Comparison of ENCODE assay signal across 8 cellular contexts in the genomic region with DNA sequence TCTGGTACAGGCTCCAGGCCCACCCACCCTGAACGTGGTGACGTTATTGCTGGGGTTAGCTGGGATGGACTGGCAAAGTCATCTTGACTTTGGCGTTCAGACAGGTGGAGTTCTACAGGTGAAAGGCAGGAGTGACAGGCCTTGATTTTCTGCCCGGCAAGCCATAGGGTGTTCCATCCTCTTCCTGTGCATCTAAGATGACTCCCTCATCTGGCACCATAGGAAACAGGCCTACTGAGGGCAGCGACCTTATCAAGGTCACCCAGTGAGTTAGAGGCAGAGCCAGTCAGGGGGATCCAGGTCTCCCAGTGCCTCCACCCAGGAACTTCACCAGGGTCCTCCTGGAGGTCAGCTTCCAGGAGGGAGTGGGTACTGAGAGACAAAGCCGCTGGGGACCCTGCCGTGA. TPM values are rescaled to one million over a fixed set of nuclear protein-coding genes. Genes with fewer than 3 reads are reported as not detected.
DNase-seq lines count a peak whose midpoint lies in the region; ATAC-seq and TF ChIP-seq lines count a peak whose summit lies in the region.

No MANE protein-coding gene starts in this region.

- H3K9me3 ChIP-seq in mucosa of stomach (ENCODE audit: control insufficient read depth, low read length): no peaks in the 10 kb centered on the region

- no peaks in the 10 kb centered on the region for H3K36me3 Mint-ChIP-seq in IgD-negative memory B cell

- ATAC-seq in GM18861 (IDR thresholded peaks at IDR 0.05; ENCODE audit: unreplicated experiment) (no peak), GM18511 (IDR thresholded peaks at IDR 0.05; ENCODE audit: unreplicated experiment) (no peak)

- no peaks in the 10 kb centered on the region for H3K27me3 Mint-ChIP-seq in IgD-negative memory B cell

- no peak for TF ChIP-seq CTCF in 22Rv1 (IDR thresholded peaks at IDR 0.05)

- H3K27ac ChIP-seq in 22Rv1: peak overlapping the region; percentile 95
- peak overlapping the region; percentile 83 for H3K27ac ChIP-seq in caudate nucleus (ENCODE audit: low read depth, low read length)

- H3K9me3 Mint-ChIP-seq in IgD-negative memory B cell: no peaks in the 10 kb centered on the region

- H3K27me3 ChIP-seq in mucosa of stomach (ENCODE audit: control insufficient read depth, insufficient read depth, low read length): no peaks in the 10 kb centered on the region

- H3K4me1 Mint-ChIP-seq in IgD-negative memory B cell: peaks cover 17 to 40% (median 24%) of the 10 kb centered on the region in 3 donors

- H3K36me3 ChIP-seq in mucosa of stomach (ENCODE audit: control insufficient read depth, insufficient read depth, low read length): no peaks in the 10 kb centered on the region

- no peak overlapping the region for H3K4me3 ChIP-seq in mucosa of stomach (ENCODE audit: low read length)

- peak overlapping the region; percentile 86 to 97 (median 92) for H3K4me3 Mint-ChIP-seq in IgD-negative memory B cell

- H3K9ac ChIP-seq in mucosa of stomach (ENCODE audit: low read length): peak overlapping the region; percentile 93

- H3K27ac Mint-ChIP-seq in IgD-negative memory B cell: peak overlapping the region in 2 of 3 donors; percentile 87 to 90

- peaks cover 51% of the 10 kb centered on the region for H3K4me1 ChIP-seq in mucosa of stomach (ENCODE audit: control insufficient read depth, insufficient read depth, low read length)

- DNase-seq in caudate nucleus (lab: John Stamatoyannopoulos, UW) (no peak), NCI-H526 (lab: John Stamatoyannopoulos, UW) (no peak), cerebellar cortex (ENCODE audit: low spot score) (no peak)

RNA-seq across cellular contexts. Expression of gene HK1, which starts 41.6 kb away (rescaled TPM):
- 88.6 TPM for polyA plus RNA-seq in IgD-negative memory B cell
